ENCODE assay signal across 8 cellular contexts in the genomic region with DNA sequence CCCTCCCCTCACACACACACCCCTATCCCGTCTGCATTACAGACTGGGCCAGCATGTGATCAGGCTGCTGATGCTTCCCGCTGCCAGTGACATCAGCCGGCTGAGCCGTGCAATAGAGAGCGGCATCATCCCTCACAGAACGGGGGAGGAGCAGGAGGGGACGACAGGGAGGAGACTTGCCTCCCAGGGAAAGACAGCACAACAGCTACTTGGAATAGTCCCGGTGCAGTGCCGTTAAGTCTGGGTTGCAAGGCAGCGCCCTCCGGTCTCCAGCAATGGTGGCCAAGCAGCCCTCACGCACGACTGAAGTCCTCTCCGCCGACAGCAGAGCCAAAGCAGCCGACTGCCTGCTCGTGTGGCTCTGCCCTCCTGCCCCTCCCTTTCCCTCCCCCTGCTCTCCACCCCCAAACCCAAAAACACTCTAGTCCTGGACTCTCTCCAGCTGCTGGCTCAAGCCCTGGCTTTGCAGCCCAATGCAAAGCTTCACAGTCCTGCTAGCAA. TPM values are rescaled to one million over a fixed set of nuclear protein-coding genes. Genes with fewer than 3 reads are reported as not detected.
DNase-seq lines count a peak whose midpoint lies in the region; ATAC-seq and TF ChIP-seq lines count a peak whose summit lies in the region.

No MANE protein-coding gene starts in this region.

- peak; percentile 60 for ATAC-seq in RWPE2 (ENCODE audit: low read depth)
- ATAC-seq in HG02610 (IDR thresholded peaks at IDR 0.05; ENCODE audit: unreplicated experiment): no peak

- no peaks in the 10 kb centered on the region for H3K36me3 Mint-ChIP-seq in neural progenitor cell
- no peaks in the 10 kb centered on the region for H3K36me3 Mint-ChIP-seq in progenitor cell of endocrine pancreas (ENCODE audit: insufficient read depth)

- no peaks in the 10 kb centered on the region for H3F3A ChIP-seq in neural progenitor cell (ENCODE audit: low read depth)

- no peaks in the 10 kb centered on the region for H3K9me3 Mint-ChIP-seq in neural progenitor cell
- no peaks in the 10 kb centered on the region for H3K9me3 Mint-ChIP-seq in progenitor cell of endocrine pancreas (ENCODE audit: low read depth)

- no peak overlapping the region for H3K27ac Mint-ChIP-seq in neural progenitor cell
- H3K27ac Mint-ChIP-seq in progenitor cell of endocrine pancreas: no peak overlapping the region

- H3K4me3 Mint-ChIP-seq in neural progenitor cell (peak overlapping the region; percentile 79), progenitor cell of endocrine pancreas (ENCODE audit: low read depth) (no peak overlapping the region)

- POLR2A ChIA-PET in HEK293 (lab: Yijun Ruan, JAX): interaction anchor here (0.6 to 1.0 kb wide), 5 partner anchors 13 to 243 kb away, joined by 3 to 6 read pairs (median 4); partner anchors contain the start of gene RPS17

- CTCF ChIA-PET in HEK293 (lab: Yijun Ruan, JAX): interaction anchor here (0.5 to 2.9 kb wide), 2 partner anchors 41 to 677 kb away, joined by 3 to 10 read pairs; no protein-coding TSS in a partner anchor

- H3K9me3 ChIP-seq in HEK293 (ENCODE audit: control insufficient read depth, insufficient read depth, low read depth, low read length): no peaks in the 10 kb centered on the region
- H3K9me3 ChIP-seq in RWPE2 (ENCODE audit: severe bottlenecking): no peaks in the 10 kb centered on the region
- no peaks in the 10 kb centered on the region for H3K9me3 ChIP-seq in neural progenitor cell (ENCODE audit: low read depth)

- H2AFZ ChIP-seq in neural progenitor cell (replicated peaks): peak overlapping the region; percentile 77

- H4K20me1 ChIP-seq in neural progenitor cell (ENCODE audit: low read depth): no peaks in the 10 kb centered on the region

- H3K4me1 Mint-ChIP-seq in neural progenitor cell: peaks cover 27% of the 10 kb centered on the region
- peaks cover 3% of the 10 kb centered on the region for H3K4me1 Mint-ChIP-seq in progenitor cell of endocrine pancreas (ENCODE audit: low read depth)

- H3K4me1 ChIP-seq in HEK293 (ENCODE audit: control insufficient read depth, insufficient read depth, low read length) (peaks cover 5% of the 10 kb centered on the region), RWPE2 (ENCODE audit: insufficient read depth, poor library complexity, severe bottlenecking) (no peaks in the 10 kb centered on the region), neural progenitor cell (peaks cover 20% of the 10 kb centered on the region)

- H3K27ac ChIP-seq in HEK293 (ENCODE audit: extremely low read depth, low read depth, low read length) (peak overlapping the region; percentile 11; the same call in 1 of the 2 replicates), RWPE2 (ENCODE audit: poor library complexity, severe bottlenecking) (no peak overlapping the region), neural progenitor cell (no peak overlapping the region)

- no peak for DNase-seq in RWPE2 (ENCODE audit: low spot score)
- peak; percentile 73 for DNase-seq in foreskin melanocyte
- peak; percentile 76 for DNase-seq in neural progenitor cell (ENCODE audit: low spot score)
- no peak for DNase-seq in SIG-M5 treated with dmso at 0.1 percent for 504 hours (lab: John Stamatoyannopoulos, UW; ENCODE audit: unreplicated experiment)
- no peak for DNase-seq in progenitor cell of endocrine pancreas (ENCODE audit: low spot score, unreplicated experiment)
- no peak for DNase-seq in stimulated activated CD4-positive, alpha-beta T cell treated with anti-CD3 and anti-CD28 coated beads, Interleukin-1b, Interleukin-23, amount 100 ng/mL, for 48 hours

- H3K4me3 ChIP-seq in HEK293 (ENCODE audit: low read depth, low read length): peak overlapping the region; percentile 32
- H3K4me3 ChIP-seq in RWPE2 (ENCODE audit: severe bottlenecking): no peak overlapping the region
- H3K4me3 ChIP-seq in neural progenitor cell: peak overlapping the region; percentile 26

- peaks cover 7% of the 10 kb centered on the region for H3K27me3 ChIP-seq in RWPE2 (ENCODE audit: insufficient read depth, poor library complexity, severe bottlenecking)
- H3K27me3 ChIP-seq in neural progenitor cell: no peaks in the 10 kb centered on the region

- H3K27me3 Mint-ChIP-seq in neural progenitor cell (ENCODE audit: insufficient read depth, low read depth): peaks cover 2% of the 10 kb centered on the region
- H3K27me3 Mint-ChIP-seq in progenitor cell of endocrine pancreas: peaks cover 18% of the 10 kb centered on the region

- H3K4me2 ChIP-seq in neural progenitor cell: peak overlapping the region; percentile 67

- H3K79me2 ChIP-seq in neural progenitor cell (ENCODE audit: low read depth): no peaks in the 10 kb centered on the region

- H3K9ac ChIP-seq in neural progenitor cell: no peak overlapping the region

- no peak for TF ChIP-seq CTCF in HEK293 (tag by site-specific recombination; IDR thresholded peaks at IDR 0.05)
- TF ChIP-seq CTCF in RWPE2 (IDR thresholded peaks at IDR 0.05; ENCODE audit: poor library complexity, severe bottlenecking): no peak
- no peak for TF ChIP-seq CTCF in neural progenitor cell (IDR thresholded peaks at IDR 0.05)
- no peak for TF ChIP-seq CTCF in progenitor cell of endocrine pancreas (IDR thresholded peaks at IDR 0.05; ENCODE audit: unreplicated experiment)

- H3K36me3 ChIP-seq in HEK293 (ENCODE audit: control insufficient read depth in 2 of 2, insufficient read depth in 1 of 2, low read length in 2 of 2) (no peaks in the 10 kb centered on the region), RWPE2 (ENCODE audit: low read depth) (no peaks in the 10 kb centered on the region), neural progenitor cell (no peaks in the 10 kb centered on the region)

TF ChIP-seq in HEK293, 187 proteins besides CTCF, POLR2A, EP300 and RAD21 (continues in another document):
- TF ChIP-seq ZNF670 (tag by site-specific recombination; IDR thresholded peaks at IDR 0.05; ENCODE audit: low read depth) (no peak), ZNF571 (tag by site-specific recombination; IDR thresholded peaks at IDR 0.05) (no peak), ELK4 (IDR thresholded peaks at IDR 0.05; ENCODE audit: borderline replicate concordance, low read depth, low read length) (no peak), GLI4 (tag by site-specific recombination; IDR thresholded peaks at IDR 0.05) (no peak), ZNF776 (tag by site-specific recombination; IDR thresholded peaks at IDR 0.05; ENCODE audit: borderline replicate concordance) (no peak), ZNF221 (tag by site-specific recombination; IDR thresholded peaks at IDR 0.05; ENCODE audit: borderline replicate concordance) (no peak), ZNF133 (tag by site-specific recombination; IDR thresholded peaks at IDR 0.05) (no peak), TCF7L2 (IDR thresholded peaks at IDR 0.05; ENCODE audit: borderline replicate concordance, low read depth, low read length) (0 out of 2 replicates have a peak, but pooled peaks have one; percentile 6), ZBTB10 (tag by site-specific recombination; IDR thresholded peaks at IDR 0.05) (no peak), SP3 (tag by site-specific recombination; IDR thresholded peaks at IDR 0.05) (peak; percentile 87), ZNF394 (tag by site-specific recombination; IDR thresholded peaks at IDR 0.05; ENCODE audit: borderline replicate concordance) (no peak), INSM2 (tag by site-specific recombination; IDR thresholded peaks at IDR 0.05) (peak; percentile 40; the same call in 1 of the 2 replicates), ZNF768 (tag by site-specific recombination; IDR thresholded peaks at IDR 0.05) (no peak), ZNF549 (tag by site-specific recombination; IDR thresholded peaks at IDR 0.05) (no peak)

RNA-seq across cellular contexts. Expression of gene RPS17, which starts 31.5 kb away (rescaled TPM):
- total RNA-seq in neural progenitor cell (ENCODE audit: low replicate concordance) (3,589 and 4,695 TPM in 2 replicates), progenitor cell of endocrine pancreas (1,639 and 1,699 TPM in 2 replicates)

Comparison
In these comparisons a context has a peak if more than half of its experiments do, and no peak if none do; other contexts are left out.
1. DNase-seq: peak in foreskin melanocyte (single experiment) and neural progenitor cell (single experiment); none in RWPE2 (single experiment), SIG-M5 treated with dmso at 0.1 percent for 504 hours (single experiment), progenitor cell of endocrine pancreas (single experiment) and stimulated activated CD4-positive, alpha-beta T cell treated with anti-CD3 and anti-CD28 coated beads, Interleukin-1b, Interleukin-23, amount 100 ng/mL, for 48 hours (single experiment).